ENCODE assay signal across 11 cellular contexts in genomic region chr19:7924241-7924640, GRCh38. TPM values are rescaled to one million over a fixed set of nuclear protein-coding genes. Genes with fewer than 3 reads are reported as not detected.
DNase-seq lines count a peak whose midpoint lies in the region; ATAC-seq and TF ChIP-seq lines count a peak whose summit lies in the region.
"Had no signal": no experiment of that assay in that cellular context is flagged by ENCODE, and none has a peak within 500 bp of the region (broad histone marks: within the 10 kb centered on the region; RNA-seq: fewer than 3 reads in every experiment).

No MANE protein-coding gene starts in this region.

- no peak overlapping the region for H3K4me2 ChIP-seq in OCI-LY7 (ENCODE audit: low read length)

- no peak overlapping the region for H3K9ac ChIP-seq in stomach smooth muscle (ENCODE audit: low read length in 2 of 2)

- H2AFZ ChIP-seq in OCI-LY7 (ENCODE audit: low read length) = no peak overlapping the region

- no peak for TF ChIP-seq CTCF in OCI-LY7 (conservative IDR thresholded peaks at IDR 0.05; ENCODE audit: low read length)

- H3K36me3 Mint-ChIP-seq in activated T-cell treated with anti-CD3 and anti-CD28 coated beads, Interleukin-2, amount 50 U/mL, for 4 hours (ENCODE audit: insufficient read depth) = peaks cover 3% of the 10 kb centered on the region
- peaks cover 2% of the 10 kb centered on the region for H3K36me3 Mint-ChIP-seq in T-helper 17 cell (ENCODE audit: low read depth)
- no peaks in the 10 kb centered on the region for H3K36me3 Mint-ChIP-seq in immature natural killer cell

- no peaks in the 10 kb centered on the region for H3K9me3 Mint-ChIP-seq in activated T-cell treated with anti-CD3 and anti-CD28 coated beads, Interleukin-2, amount 50 U/mL, for 4 hours
- no peaks in the 10 kb centered on the region for H3K9me3 Mint-ChIP-seq in immature natural killer cell

- POLR2A ChIA-PET in OCI-LY7 (lab: Charles Lee) = no interaction called here

- H4K20me1 ChIP-seq in OCI-LY7 (ENCODE audit: insufficient read depth, low read length) = peaks cover 6% of the 10 kb centered on the region; the same call in 1 of the 2 replicates

- peak overlapping the region; percentile 31 for H3K4me3 Mint-ChIP-seq in activated T-cell treated with anti-CD3 and anti-CD28 coated beads, Interleukin-2, amount 50 U/mL, for 4 hours
- H3K4me3 Mint-ChIP-seq in T-helper 17 cell (peak overlapping the region; percentile 79), immature natural killer cell (peak overlapping the region; percentile 21 to 63 (median 44))

- H3K79me2 ChIP-seq in OCI-LY7 (ENCODE audit: insufficient read depth, low read depth, low read length) = no peaks in the 10 kb centered on the region

- CTCF ChIA-PET in OCI-LY7 (lab: Charles Lee; ENCODE audit: unreplicated experiment) = no interaction called here

- H3K4me3 ChIP-seq in stomach smooth muscle (ENCODE audit: low read length in 2 of 2) (peak overlapping the region in 1 of 2 donors; percentile 35), OCI-LY7 (ENCODE audit: low read depth, low read length, poor library complexity, severe bottlenecking) (no peak overlapping the region)

- peaks cover 3 to 6% of the 10 kb centered on the region in 2 donors for H3K36me3 ChIP-seq in stomach smooth muscle (ENCODE audit: control insufficient read depth in 2 of 2, insufficient read depth in 2 of 2, low read length in 2 of 2)
- peaks cover 11% of the 10 kb centered on the region; the same call in 1 of the 2 replicates for H3K36me3 ChIP-seq in OCI-LY7 (ENCODE audit: insufficient read depth, low read length)

- intact Hi-C loops in OCI-LY7 (cut with micrococcal nuclease; ENCODE audit: unreplicated experiment) = no loop called here

- H3K4me1 ChIP-seq in stomach smooth muscle (ENCODE audit: control insufficient read depth, insufficient read depth, low read length) = peaks cover 79% of the 10 kb centered on the region
- H3K4me1 ChIP-seq in OCI-LY7 (ENCODE audit: insufficient read depth, low read length, poor library complexity, severe bottlenecking) = peaks cover 20% of the 10 kb centered on the region

- H3K27ac Mint-ChIP-seq in T-helper 17 cell (no peak overlapping the region), immature natural killer cell (no peak overlapping the region)

- no peaks in the 10 kb centered on the region for H3K9me2 ChIP-seq in OCI-LY7 (ENCODE audit: insufficient read depth, low read length)

- H3K27ac ChIP-seq in stomach smooth muscle (ENCODE audit: low read length) = peak overlapping the region; percentile 84
- no peak overlapping the region for H3K27ac ChIP-seq in OCI-LY7 (ENCODE audit: low read depth, low read length, poor library complexity, severe bottlenecking)

- DNase-seq in activated T-cell treated with anti-CD3 and anti-CD28 coated beads, Interleukin-2, amount 50 U/mL, for 4 hours = no peak
- DNase-seq in activated T-cell treated with anti-CD3 and anti-CD28 coated beads, Interleukin-2, amount 50 U/mL, for 48 hours = no peak
- DNase-seq in T-helper 17 cell = no peak
- no peak for DNase-seq in immature natural killer cell
- DNase-seq in OCI-LY7 (ENCODE audit: low spot score) = no peak
- DNase-seq: KBM-7, left cardiac atrium, SW 1271 had no signal

- BruUV-seq in OCI-LY7 (replicated peaks; lab: Mats Ljungman, UMichigan) = no TSS peak

- H3K9me3 ChIP-seq in T-helper 17 cell (ENCODE audit: control insufficient read depth, low read length, poor library complexity, severe bottlenecking) (no peaks in the 10 kb centered on the region), stomach smooth muscle (ENCODE audit: control insufficient read depth in 2 of 2, low read length in 2 of 2) (no peaks in the 10 kb centered on the region), OCI-LY7 (ENCODE audit: low read length) (no peaks in the 10 kb centered on the region)

- ATAC-seq in activated T-cell treated with anti-CD3 and anti-CD28 coated beads, Interleukin-2, amount 50 U/mL, for 4 hours = no peak
- ATAC-seq in T-helper 17 cell = no peak
- no peak for ATAC-seq in HG02759 (IDR thresholded peaks at IDR 0.05; ENCODE audit: unreplicated experiment)
- no peak for ATAC-seq in HG03354 (IDR thresholded peaks at IDR 0.05; ENCODE audit: poor library complexity, severe bottlenecking, unreplicated experiment)
- ATAC-seq: left cardiac atrium had no signal

- H3K4me1 Mint-ChIP-seq in activated T-cell treated with anti-CD3 and anti-CD28 coated beads, Interleukin-2, amount 50 U/mL, for 4 hours (ENCODE audit: low read depth) = peaks cover 44% of the 10 kb centered on the region
- H3K4me1 Mint-ChIP-seq in T-helper 17 cell (peaks cover 28% of the 10 kb centered on the region), immature natural killer cell (peaks cover 22 to 30% of the 10 kb centered on the region in 2 donors)

- peaks cover 0 to 3% of the 10 kb centered on the region in 2 donors for H3K27me3 ChIP-seq in stomach smooth muscle (ENCODE audit: control insufficient read depth in 1 of 2, insufficient read depth in 2 of 2, low read length in 2 of 2)

- H3K27me3 Mint-ChIP-seq in activated T-cell treated with anti-CD3 and anti-CD28 coated beads, Interleukin-2, amount 50 U/mL, for 4 hours (ENCODE audit: low read depth) = peaks cover 6% of the 10 kb centered on the region
- H3K27me3 Mint-ChIP-seq in T-helper 17 cell (peaks cover 4% of the 10 kb centered on the region), immature natural killer cell (ENCODE audit: low read depth in 3 of 3) (peaks cover 11 to 21% (median 15%) of the 10 kb centered on the region in 3 donors)

RNA-seq across cellular contexts. Expression of gene CTXN1, which starts 1.7 kb away (rescaled TPM):
- total RNA-seq in activated T-cell treated with anti-CD3 and anti-CD28 coated beads, Interleukin-2, amount 50 U/mL, for 4 hours = 1 to 10 TPM in 1 of 3 donors, under 1 TPM in 2; 0.71 to 1.4 (median 0.95) TPM
- total RNA-seq in T-helper 17 cell = not detected
- polyA plus RNA-seq in immature natural killer cell = not detected
- total RNA-seq in OCI-LY7 (2014; rRNA removed; shearing (Covaris generic)) = 0.13 TPM in 1 of 2 replicates, not detected in the other
- 0.98 and 1.0 TPM in 2 replicates for total RNA-seq in OCI-LY7 (2022)

RNA-seq across cellular contexts. Expression of gene SNAPC2, which starts 4.1 kb away (rescaled TPM):
- total RNA-seq in activated T-cell treated with anti-CD3 and anti-CD28 coated beads, Interleukin-2, amount 50 U/mL, for 4 hours = 10 to 100 TPM; 16.7 to 20.0 (median 18.8) TPM
- total RNA-seq in T-helper 17 cell (10 to 100 TPM; 12.6 to 16.0 TPM), OCI-LY7 (2022) (6.2 and 8.2 TPM in 2 replicates)
- 10 to 100 TPM; 15.6 to 31.1 (median 17.0) TPM for polyA plus RNA-seq in immature natural killer cell
- 4.9 and 21.6 TPM in 2 replicates for total RNA-seq in OCI-LY7 (2014; rRNA removed; shearing (Covaris generic))

RNA-seq across cellular contexts. Expression of gene TGFBR3L, which starts 9.6 kb away (rescaled TPM):
- total RNA-seq in activated T-cell treated with anti-CD3 and anti-CD28 coated beads, Interleukin-2, amount 50 U/mL, for 4 hours = 1 to 10 TPM in 2 of 3 donors, under 1 TPM in 1; 0.74 to 2.4 (median 1.4) TPM
- total RNA-seq in T-helper 17 cell (1 to 10 TPM; 1.4 to 1.7 TPM), OCI-LY7 (2022) (0.61 and 0.74 TPM in 2 replicates)
- under 1 TPM in 1 of 3 donors, not detected in 2; 0.86 TPM for polyA plus RNA-seq in immature natural killer cell
- total RNA-seq in OCI-LY7 (2014; rRNA removed; shearing (Covaris generic)) = 0.13 TPM in 1 of 2 replicates, not detected in the other

RNA-seq across cellular contexts. Expression of gene TIMM44, which starts 19.2 kb away (rescaled TPM):
- total RNA-seq in activated T-cell treated with anti-CD3 and anti-CD28 coated beads, Interleukin-2, amount 50 U/mL, for 4 hours = 100 to 1,000 TPM; 180 to 193 (median 190) TPM
- total RNA-seq in T-helper 17 cell (10 to 100 TPM; 89.5 to 93.1 TPM), OCI-LY7 (2022) (97.6 and 116 TPM in 2 replicates)
- polyA plus RNA-seq in immature natural killer cell = 10 to 100 TPM; 12.7 to 22.1 (median 14.7) TPM
- 86.0 and 89.0 TPM in 2 replicates for total RNA-seq in OCI-LY7 (2014; rRNA removed; shearing (Covaris generic))

RNA-seq across cellular contexts. Expression of gene MAP2K7, which starts 20.6 kb away (rescaled TPM):
- total RNA-seq in activated T-cell treated with anti-CD3 and anti-CD28 coated beads, Interleukin-2, amount 50 U/mL, for 4 hours = 10 to 100 TPM; 40.4 to 44.0 (median 43.3) TPM
- total RNA-seq in T-helper 17 cell (100 to 1,000 TPM; 104 to 107 TPM), OCI-LY7 (2022) (44.5 and 48.1 TPM in 2 replicates)
- 1 to 10 TPM; 2.0 to 4.4 (median 2.7) TPM for polyA plus RNA-seq in immature natural killer cell
- 19.4 and 23.2 TPM in 2 replicates for total RNA-seq in OCI-LY7 (2014; rRNA removed; shearing (Covaris generic))
